ENCODE assay signal across 9 cellular contexts in the genomic region with DNA sequence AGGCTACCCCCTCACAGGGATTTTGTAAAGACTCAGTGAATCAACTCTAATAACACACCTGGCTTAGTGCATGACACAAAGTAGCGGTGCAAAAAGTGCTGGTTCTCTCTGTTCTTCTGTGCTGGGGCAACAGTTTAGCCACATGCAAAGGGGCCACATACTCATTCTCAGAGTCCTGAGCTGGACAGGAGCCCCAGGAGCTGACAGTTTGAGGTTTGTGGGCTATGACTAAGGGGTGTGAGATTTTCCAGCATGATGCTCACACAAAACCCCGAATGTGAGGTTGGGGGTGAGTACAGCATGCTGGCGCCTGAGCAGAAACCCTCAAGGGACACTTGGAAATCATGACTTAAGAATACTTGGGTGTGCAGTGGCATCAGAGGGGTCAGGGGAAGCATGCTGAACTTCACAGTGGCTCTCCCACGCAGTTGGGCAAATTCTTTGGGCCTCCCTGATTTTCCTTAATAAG. TPM values are rescaled to one million over a fixed set of nuclear protein-coding genes. Genes with fewer than 3 reads are reported as not detected.
DNase-seq lines count a peak whose midpoint lies in the region; ATAC-seq, FAIRE-seq and TF ChIP-seq lines count a peak whose summit lies in the region.
"Had no signal": no experiment of that assay in that cellular context is flagged by ENCODE, and none has a peak within 500 bp of the region (broad histone marks: within the 10 kb centered on the region; RNA-seq: fewer than 3 reads in every experiment).

No MANE protein-coding gene starts in this region.

- intact Hi-C loops in CD14-positive monocyte (cut with micrococcal nuclease): no loop called here

- peak; percentile 93 for ATAC-seq in GM19452 (IDR thresholded peaks at IDR 0.05; ENCODE audit: unreplicated experiment)
- peak; percentile 92 for ATAC-seq in HG03439 (IDR thresholded peaks at IDR 0.05; ENCODE audit: unreplicated experiment)

- H3K27me3 Mint-ChIP-seq in CD14-positive monocyte (ENCODE audit: low read depth in 3 of 3): peaks cover 0 to 8% (median 8%) of the 10 kb centered on the region in 3 donors

- DNase-seq in AG10803 (ENCODE audit: low read depth): peak; percentile 91
- DNase-seq in bronchial epithelial cell (ENCODE audit: low read depth): peak; percentile 68
- no peak for DNase-seq in NCI-H1436 treated with DMSO at 0.1 percent for 48 hours (lab: John Stamatoyannopoulos, UW)
- no peak for DNase-seq in SHP77 (lab: John Stamatoyannopoulos, UW)
- DNase-seq in CD14-positive monocyte (ENCODE audit: low spot score): no peak
- no peak for DNase-seq in central memory CD4-positive, alpha-beta T cell

- no peaks in the 10 kb centered on the region for H3K36me3 ChIP-seq in bronchial epithelial cell (ENCODE audit: control insufficient read depth, insufficient read depth, low read length)
- H3K36me3 ChIP-seq: cardiac muscle cell had no signal

- H3K9me3 Mint-ChIP-seq in CD14-positive monocyte: peaks cover 0 to 2% (median 0%) of the 10 kb centered on the region in 7 donors

- no peak overlapping the region for H3K27ac Mint-ChIP-seq in CD14-positive monocyte

- H3K4me3 Mint-ChIP-seq in CD14-positive monocyte: no peak overlapping the region

- no peak for TF ChIP-seq CTCF in AG10803 (conservative IDR thresholded peaks at IDR 0.05; ENCODE audit: low read length)
- no peak for TF ChIP-seq CTCF in bronchial epithelial cell (IDR thresholded peaks at IDR 0.05; ENCODE audit: insufficient read depth, low read length, severe bottlenecking)
- no peak for TF ChIP-seq CTCF in CD14-positive monocyte (IDR thresholded peaks at IDR 0.05)

- H3K27me3 ChIP-seq in bronchial epithelial cell (ENCODE audit: control insufficient read depth, insufficient read depth, low read length): no peaks in the 10 kb centered on the region
- H3K27me3 ChIP-seq: cardiac muscle cell had no signal

- FAIRE-seq in bronchial epithelial cell (lab: Jason Lieb, UNC): peak; percentile 84

- no peaks in the 10 kb centered on the region for H3K4me1 Mint-ChIP-seq in CD14-positive monocyte

- H3K4me3 ChIP-seq in AG10803 (ENCODE audit: low read length) (no peak overlapping the region), bronchial epithelial cell (ENCODE audit: low read depth, low read length) (no peak overlapping the region)
- H3K4me3 ChIP-seq: cardiac muscle cell had no signal

- H3K36me3 Mint-ChIP-seq in CD14-positive monocyte: no peaks in the 10 kb centered on the region

RNA-seq across cellular contexts. Expression of a gene that starts 31.1 kb away (rescaled TPM):
- under 0.01 and 0.13 TPM in 2 replicates for total RNA-seq in bronchial epithelial cell
- polyA plus RNA-seq in CD14-positive monocyte: not detected
- polyA plus RNA-seq: cardiac muscle cell had no signal

Comparison
In these comparisons a context has a peak if more than half of its experiments do, and no peak if none do; other contexts are left out.
1. DNase-seq: peak in AG10803 (single experiment) and bronchial epithelial cell (single experiment); none in NCI-H1436 treated with DMSO at 0.1 percent for 48 hours (single experiment), SHP77 (0 of 2), CD14-positive monocyte (single experiment) and central memory CD4-positive, alpha-beta T cell (single experiment).